ENCODE assay signal across 20 cellular contexts in genomic region chr3:150081084-150081483, GRCh38.
DNase-seq lines count a peak whose midpoint lies in the region; ATAC-seq, FAIRE-seq and TF ChIP-seq lines count a peak whose summit lies in the region.
"Had no signal": no experiment of that assay in that cellular context is flagged by ENCODE, and none has a peak within 500 bp of the region (broad histone marks: within the 10 kb centered on the region; RNA-seq: fewer than 3 reads in every experiment).

No MANE protein-coding gene starts in this region.

- H3K4me1 ChIP-seq in GM23248 (ENCODE audit: insufficient read depth), result peaks cover 52% of the 10 kb centered on the region
- H3K4me1 ChIP-seq in Karpas-422 (ENCODE audit: low read length), result peaks cover 33% of the 10 kb centered on the region
- no peaks in the 10 kb centered on the region for H3K4me1 ChIP-seq in testis
- H3K4me1 ChIP-seq in pancreas, result no peaks in the 10 kb centered on the region

- H3K27me3 ChIP-seq in GM23248 (replicated peaks; ENCODE audit: insufficient read depth) (no peaks in the 10 kb centered on the region), Karpas-422 (ENCODE audit: low read length) (no peaks in the 10 kb centered on the region), testis (no peaks in the 10 kb centered on the region), pancreas (no peaks in the 10 kb centered on the region)
- H3K27me3 ChIP-seq: BE2C, sigmoid colon, suprapubic skin had no signal

- H4K20me1 ChIP-seq in GM23248 (ENCODE audit: insufficient read depth), result no peaks in the 10 kb centered on the region
- H4K20me1 ChIP-seq in Karpas-422 (ENCODE audit: insufficient read depth, low read depth, low read length), result no peaks in the 10 kb centered on the region

- H3K36me3 Mint-ChIP-seq in osteocyte (ENCODE audit: unreplicated experiment), result no peaks in the 10 kb centered on the region

- H3K9me3 ChIP-seq in GM23248 (ENCODE audit: low read depth), result no peaks in the 10 kb centered on the region
- H3K9me3 ChIP-seq in Karpas-422 (ENCODE audit: low read length), result peaks cover 13% of the 10 kb centered on the region
- H3K9me3 ChIP-seq in testis, result no peaks in the 10 kb centered on the region
- H3K9me3 ChIP-seq in pancreas, result no peaks in the 10 kb centered on the region
- H3K9me3 ChIP-seq: BE2C, sigmoid colon, suprapubic skin had no signal

- H3K4me3 ChIP-seq in GM23248, result no peak overlapping the region
- H3K4me3 ChIP-seq in epithelial cell of esophagus (ENCODE audit: low read length), result no peak overlapping the region
- H3K4me3 ChIP-seq in Karpas-422 (ENCODE audit: low read length), result no peak overlapping the region
- no peak overlapping the region for H3K4me3 ChIP-seq in testis
- H3K4me3 ChIP-seq in pancreas, result no peak overlapping the region
- H3K4me3 ChIP-seq: coronary artery, sigmoid colon, suprapubic skin had no signal

- no peak overlapping the region; the same call in 1 of the 2 replicates for H3K27ac ChIP-seq in GM23248
- H3K27ac ChIP-seq in Karpas-422 (ENCODE audit: low read length), result no peak overlapping the region
- no peak overlapping the region for H3K27ac ChIP-seq in testis
- H3K27ac ChIP-seq in pancreas, result no peak overlapping the region
- H3K27ac ChIP-seq: coronary artery, suprapubic skin, WERI-Rb-1 had no signal

- intact Hi-C loops in testis (cut with DNase I; ENCODE audit: low total_unique reads), result no loop called here
- intact Hi-C loops in pancreas (cut with DNase I), result no loop called here

- H3K4me1 Mint-ChIP-seq in osteocyte (ENCODE audit: unreplicated experiment), result peaks cover 54% of the 10 kb centered on the region

- DNase-seq in GM23248 (peak; percentile 80), RPMI7951 (ENCODE audit: low read depth) (peak; percentile 49), epithelial cell of esophagus (ENCODE audit: low read depth) (peak; percentile 87), osteocyte (ENCODE audit: extremely low spot score, unreplicated experiment) (no peak), Karpas-422 (no peak), testis (no peak), pancreas (no peak)
- DNase-seq in stimulated activated CD4-positive, alpha-beta T cell treated with anti-CD3 and anti-CD28 coated beads, Interleukin-1b, Interleukin-23, amount 100 ng/mL, for 48 hours, result no peak
- DNase-seq: activated effector memory CD4-positive, alpha-beta T cell treated with Interleukin-2 at 50 U/mL for 16 hours; amniotic stem cell; BE2C; Calu3; midbrain; NCI-H2029 treated with DMSO at 0.1 percent for 48 hours; sigmoid colon; stimulated activated CD4-positive, alpha-beta T cell treated with anti-CD3 and anti-CD28 coated beads, Interleukin-2, amount 100 ng/mL, for 48 hours; T-helper 1 cell; WERI-Rb-1 had no signal

- H3K4me3 Mint-ChIP-seq in osteocyte (ENCODE audit: unreplicated experiment), result no peak overlapping the region

- H2AFZ ChIP-seq in GM23248, result no peak overlapping the region
- H2AFZ ChIP-seq in Karpas-422 (ENCODE audit: low read length), result no peak overlapping the region

- 50 to 61% methylated on average over 4 of the region's 4 CpGs for WGBS in GM23248 (ENCODE audit: low coverage in 1 of 2, low lambda C conversion rate in 2 of 2, missing lambda C conversion rate in 2 of 2), 2 experiments
- 80% methylated on average over 4 of the region's 4 CpGs for WGBS in testis, 2 donors
- 92 to 94% methylated on average over 4 of the region's 4 CpGs for WGBS in pancreas, 2 donors

- no peaks in the 10 kb centered on the region for H3K79me2 ChIP-seq in GM23248 (ENCODE audit: insufficient read depth)
- H3K79me2 ChIP-seq in Karpas-422 (ENCODE audit: low read length), result no peaks in the 10 kb centered on the region

- H3K36me3 ChIP-seq in GM23248 (ENCODE audit: low read depth) (no peaks in the 10 kb centered on the region), Karpas-422 (ENCODE audit: insufficient read depth, low read length) (no peaks in the 10 kb centered on the region), testis (ENCODE audit: low read depth, missing control alignments) (no peaks in the 10 kb centered on the region), pancreas (no peaks in the 10 kb centered on the region)
- H3K36me3 ChIP-seq: BE2C, sigmoid colon, suprapubic skin, WERI-Rb-1 had no signal

- ATAC-seq in pancreas, result no peak

- peaks cover 51% of the 10 kb centered on the region for H3F3A ChIP-seq in GM23248 (ENCODE audit: insufficient read depth)

- H3K9me3 Mint-ChIP-seq in osteocyte (ENCODE audit: unreplicated experiment), result no peaks in the 10 kb centered on the region

- H3K27ac Mint-ChIP-seq in osteocyte (ENCODE audit: unreplicated experiment), result peak overlapping the region; percentile 67

- no peak for FAIRE-seq in pancreas (lab: Jason Lieb, UNC)

- H3K4me2 ChIP-seq in GM23248 (ENCODE audit: unreplicated experiment) (peak overlapping the region; percentile 34), Karpas-422 (ENCODE audit: low read depth, low read length, poor library complexity, severe bottlenecking) (no peak overlapping the region)

- TF ChIP-seq CTCF in epithelial cell of esophagus (IDR thresholded peaks at IDR 0.05; ENCODE audit: insufficient read depth, low read depth, low read length, missing control alignments) (no peak), osteocyte (IDR thresholded peaks at IDR 0.05) (no peak), testis (IDR thresholded peaks at IDR 0.05) (no peak), pancreas (IDR thresholded peaks at IDR 0.05) (no peak)

- H3K27me3 Mint-ChIP-seq in osteocyte (ENCODE audit: unreplicated experiment), result no peaks in the 10 kb centered on the region

- H3K9me2 ChIP-seq in GM23248 (ENCODE audit: insufficient read depth), result no peaks in the 10 kb centered on the region
- no peaks in the 10 kb centered on the region for H3K9me2 ChIP-seq in Karpas-422 (replicated peaks; ENCODE audit: insufficient read depth, low read length)

- in situ Hi-C loops in GM23248 (cut with MboI), result no loop called here

- no peak overlapping the region for H3K9ac ChIP-seq in GM23248
- H3K9ac ChIP-seq in Karpas-422 (ENCODE audit: low read length), result no peak overlapping the region

- no peak for TF ChIP-seq POLR2A in testis (IDR thresholded peaks at IDR 0.05)

Comparison
In these comparisons a context has a peak if more than half of its experiments do, and no peak if none do; other contexts are left out.
1. DNase-seq: peak in GM23248 (single experiment), RPMI7951 (single experiment) and epithelial cell of esophagus (single experiment); none in osteocyte (single experiment), Karpas-422 (single experiment), testis (single experiment), pancreas (0 of 6) and stimulated activated CD4-positive, alpha-beta T cell treated with anti-CD3 and anti-CD28 coated beads, Interleukin-1b, Interleukin-23, amount 100 ng/mL, for 48 hours (single experiment).